In the genomic region with DNA sequence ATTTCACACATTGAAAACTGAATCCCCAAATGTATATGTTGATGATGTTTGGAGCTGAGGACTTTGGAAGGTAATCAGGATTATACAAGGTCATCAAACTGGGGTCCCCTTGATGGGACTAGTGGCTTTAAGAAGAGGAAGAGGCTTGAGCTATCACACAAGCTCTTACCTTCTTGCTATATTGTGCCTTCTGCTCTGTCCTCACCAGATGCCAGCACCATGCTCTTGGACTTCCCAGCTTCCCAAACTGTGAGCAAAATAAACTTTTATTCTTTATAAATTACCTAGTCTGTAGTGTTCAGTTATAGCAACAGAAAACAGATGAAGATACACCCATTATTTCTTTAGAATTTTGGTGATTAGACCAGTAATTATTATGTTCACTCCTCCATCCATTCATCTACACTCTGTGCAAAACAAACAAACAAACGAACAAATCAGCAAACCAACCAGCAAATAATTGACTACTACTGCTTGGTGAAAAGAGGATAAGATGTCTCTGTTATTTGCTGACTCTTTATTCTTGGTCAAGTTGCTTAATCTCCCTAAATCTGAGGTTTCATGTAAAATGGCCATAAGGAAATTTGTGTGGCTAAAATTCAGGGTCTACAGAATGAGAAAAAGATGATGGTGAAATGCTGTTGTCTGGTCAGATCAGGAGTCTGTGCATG, we compare ENCODE assay signal across 17 cellular contexts.
DNase-seq lines count a peak whose midpoint lies in the region; ATAC-seq, FAIRE-seq and TF ChIP-seq lines count a peak whose summit lies in the region.
"Had no signal": no experiment of that assay in that cellular context is flagged by ENCODE, and none has a peak within 500 bp of the region (broad histone marks: within the 10 kb centered on the region; RNA-seq: fewer than 3 reads in every experiment).

No MANE protein-coding gene starts in this region.

- intact Hi-C loops in K562 (cut with micrococcal nuclease), result loop anchor here (5.0 kb wide), 4 partner anchors 62 to 922 kb away; a partner anchor contains a TSS

- CTCF ChIA-PET in K562 (lab: Yijun Ruan, JAX; ENCODE audit: low intra/inter-chr PET ratio), result no interaction called here

- H3K36me3 ChIP-seq in K562 (ENCODE audit: control insufficient read depth, insufficient read depth, low read length), result no peaks in the 10 kb centered on the region
- H3K36me3 ChIP-seq: esophagus squamous epithelium, HAP-1, right lobe of liver had no signal

- peak overlapping the region; percentile 27 for H3K4me3 ChIP-seq in K562
- H3K4me3 ChIP-seq: esophagus squamous epithelium, HAP-1, right lobe of liver had no signal

- no peaks in the 10 kb centered on the region for H3K9me3 ChIP-seq in K562 (replicated peaks; ENCODE audit: control insufficient read depth, insufficient read depth, low read depth, low read length)
- H3K9me3 ChIP-seq: esophagus squamous epithelium, HAP-1, right lobe of liver had no signal

- FAIRE-seq in K562 (lab: Jason Lieb, UNC), result peak; percentile 6
- FAIRE-seq: urothelium cell line had no signal

- BruUV-seq in K562 (replicated peaks; lab: Mats Ljungman, UMichigan), result no TSS peak

- in situ Hi-C loops in K562 (cut with MboI), result loop anchor here (25.0 kb wide), 1 partner anchor 847 kb away; a partner anchor contains a TSS

- 0% methylated on average over 1 of the region's 1 CpG for WGBS in K562 (ENCODE audit: insufficient coverage, low coverage, missing lambda C conversion rate)

- peaks cover 3% of the 10 kb centered on the region for H3K9me3 Mint-ChIP-seq in activated T-cell treated with anti-CD3 and anti-CD28 coated beads, Interleukin-2, amount 50 U/mL, for 24 hours
- H3K9me3 Mint-ChIP-seq: activated T-helper 1 cell treated with anti-CD3 and anti-CD28 coated beads, Interleukin-12 subunit alpha, Interleukin-12 subunit beta, Interleukin-2, Interleukin-4 antibody, amounts not matched to agents 30 ng/mL and 10 ng/mL and 1 ng/mL, durations not matched to agents 14 hours and 24 hours and 36 hours had no signal

- peak overlapping the region; percentile 67 for H2AFZ ChIP-seq in K562 (ENCODE audit: low read depth, low read length)

- peak overlapping the region; percentile 93 for H3K27ac ChIP-seq in K562 (ENCODE audit: extremely low read depth, low read depth, low read length)
- no peak overlapping the region for H3K27ac ChIP-seq in substantia nigra (ENCODE audit: low read depth, low read length, poor library complexity, severe bottlenecking)
- H3K27ac ChIP-seq: C4-2B, esophagus squamous epithelium, right lobe of liver had no signal

- no peaks in the 10 kb centered on the region for H3K27me3 ChIP-seq in K562 (ENCODE audit: control insufficient read depth in 2 of 2, insufficient read depth in 2 of 2, low read length in 2 of 2)
- H3K27me3 ChIP-seq: esophagus squamous epithelium, right lobe of liver had no signal

- DNase-seq in K562 (ENCODE audit: extremely low read depth in 1 of 4, low spot score in 3 of 4) (no peak), substantia nigra (lab: John Stamatoyannopoulos, UW) (no peak), DMS 273 (lab: John Stamatoyannopoulos, UW; ENCODE audit: unreplicated experiment) (no peak)
- no peak for DNase-seq in activated T-cell treated with anti-CD3 and anti-CD28 coated beads, Interleukin-2, amount 50 U/mL, for 24 hours
- DNase-seq: esophagus squamous epithelium; NCI-H1417 treated with DMSO at 0.1 percent for 48 hours; stimulated activated CD4-positive, alpha-beta T cell treated with anti-CD3 and anti-CD28 coated beads, Interleukin-2, amount 100 ng/mL, for 24 hours; T-helper 1 cell had no signal

- no peaks in the 10 kb centered on the region for H3K4me1 Mint-ChIP-seq in activated T-cell treated with anti-CD3 and anti-CD28 coated beads, Interleukin-2, amount 50 U/mL, for 24 hours (ENCODE audit: low read depth)

- H3K4me1 ChIP-seq in K562 (replicated peaks in 1 of 2; ENCODE audit: control insufficient read depth in 2 of 2, insufficient read depth in 2 of 2, low read length in 2 of 2), result peaks cover 24 to 64% of the 10 kb centered on the region in 2 experiments
- H3K4me1 ChIP-seq: esophagus squamous epithelium, HAP-1, right lobe of liver had no signal

- POLR2A ChIA-PET in K562 (lab: Yijun Ruan, JAX), result interaction anchor here (1.5 to 3.3 kb wide), 3 partner anchors 11 to 19 kb away, joined by 4 to 17 read pairs (median 7); no protein-coding TSS in a partner anchor

- ATAC-seq in GM18499 (IDR thresholded peaks at IDR 0.05; ENCODE audit: insufficient read depth, unreplicated experiment), result peak; percentile 12
- peak; percentile 24 for ATAC-seq in GM21529 (IDR thresholded peaks at IDR 0.05; ENCODE audit: unreplicated experiment)
- peak; percentile 23 for ATAC-seq in HG03196 (IDR thresholded peaks at IDR 0.05; ENCODE audit: unreplicated experiment)
- peak; percentile 23 for ATAC-seq in K562
- no peak for ATAC-seq in GM21717 (IDR thresholded peaks at IDR 0.05; ENCODE audit: unreplicated experiment)

- no peaks in the 10 kb centered on the region for H3K36me3 Mint-ChIP-seq in activated T-cell treated with anti-CD3 and anti-CD28 coated beads, Interleukin-2, amount 50 U/mL, for 24 hours (ENCODE audit: low read depth)

- H3K4me2 ChIP-seq in K562 (ENCODE audit: insufficient read depth, low read length), result peak overlapping the region; percentile 76

- no peak overlapping the region for H3K27ac Mint-ChIP-seq in activated T-cell treated with anti-CD3 and anti-CD28 coated beads, Interleukin-2, amount 50 U/mL, for 24 hours
- H3K27ac Mint-ChIP-seq: activated T-helper 1 cell treated with anti-CD3 and anti-CD28 coated beads, Interleukin-12 subunit alpha, Interleukin-12 subunit beta, Interleukin-2, Interleukin-4 antibody, amounts not matched to agents 30 ng/mL and 10 ng/mL and 1 ng/mL, durations not matched to agents 14 hours and 24 hours and 36 hours had no signal

- H3K4me3 Mint-ChIP-seq in activated T-cell treated with anti-CD3 and anti-CD28 coated beads, Interleukin-2, amount 50 U/mL, for 24 hours, result no peak overlapping the region
- H3K4me3 Mint-ChIP-seq: activated T-helper 1 cell treated with anti-CD3 and anti-CD28 coated beads, Interleukin-12 subunit alpha, Interleukin-12 subunit beta, Interleukin-2, Interleukin-4 antibody, amounts not matched to agents 30 ng/mL and 10 ng/mL and 1 ng/mL, durations not matched to agents 14 hours and 24 hours and 36 hours had no signal

- no peaks in the 10 kb centered on the region for H3K27me3 Mint-ChIP-seq in activated T-cell treated with anti-CD3 and anti-CD28 coated beads, Interleukin-2, amount 50 U/mL, for 24 hours

- no peak for TF ChIP-seq RAD21 in K562 (CRISPR knock-in tag; conservative IDR thresholded peaks at IDR 0.05 in 1 of 2, IDR thresholded peaks at IDR 0.05 in 1 of 2)

- no peaks in the 10 kb centered on the region; the same call in 2 of the 3 replicates for H3K79me2 ChIP-seq in K562 (ENCODE audit: control insufficient read depth, insufficient read depth, low read length)

- TF ChIP-seq POLR2A in K562 (conservative IDR thresholded peaks at IDR 0.05), result no peak

- no peaks in the 10 kb centered on the region for H4K20me1 ChIP-seq in K562 (replicated peaks; ENCODE audit: control insufficient read depth, insufficient read depth, low read length)

- no peak for TF ChIP-seq CTCF in K562 (IDR thresholded peaks at IDR 0.05 in 2 of 3, conservative IDR thresholded peaks at IDR 0.05 in 1 of 3; ENCODE audit: insufficient read depth in 2 of 3, low read depth in 1 of 3, low read length in 3 of 3)

- no peaks in the 10 kb centered on the region for H3K9me1 ChIP-seq in K562 (ENCODE audit: control insufficient read depth, insufficient read depth, low read length)

- peak overlapping the region in 1 of 2 experiments; percentile 79; a peak in 2 of 4 replicates for H3K9ac ChIP-seq in K562 (ENCODE audit: insufficient read depth in 1 of 2, low read depth in 2 of 2, low read length in 2 of 2)

- no peak for TF ChIP-seq EP300 in K562 (IDR thresholded peaks at IDR 0.05; ENCODE audit: low read length)

TF ChIP-seq in K562, 482 proteins besides CTCF, POLR2A, EP300 and RAD21 (continues in another document):
- TF ChIP-seq ZFP1 (CRISPR knock-in tag; IDR thresholded peaks at IDR 0.05) (no peak), GATAD2A (IDR thresholded peaks at IDR 0.05) (no peak), YBX1 (IDR thresholded peaks at IDR 0.05) (no peak), TAF9B (IDR thresholded peaks at IDR 0.05; ENCODE audit: partially characterized antibody) (no peak), SUPT5H (IDR thresholded peaks at IDR 0.05) (no peak), SPI1 (IDR thresholded peaks at IDR 0.05; ENCODE audit: borderline replicate concordance, low read depth, low read length) (peak; percentile 55; the same call in 1 of the 2 replicates), MAFG (tag; conservative IDR thresholded peaks at IDR 0.05) (no peak), THRAP3 (IDR thresholded peaks at IDR 0.05; ENCODE audit: borderline replicate concordance) (no peak), ZNF431 (CRISPR knock-in tag; IDR thresholded peaks at IDR 0.05) (no peak), BRD4 (IDR thresholded peaks at IDR 0.05) (0 out of 2 replicates have a peak, but pooled peaks have one; percentile 19), MECOM (CRISPR knock-in tag; IDR thresholded peaks at IDR 0.05) (no peak)
- TF ChIP-seq, protein P1, sequence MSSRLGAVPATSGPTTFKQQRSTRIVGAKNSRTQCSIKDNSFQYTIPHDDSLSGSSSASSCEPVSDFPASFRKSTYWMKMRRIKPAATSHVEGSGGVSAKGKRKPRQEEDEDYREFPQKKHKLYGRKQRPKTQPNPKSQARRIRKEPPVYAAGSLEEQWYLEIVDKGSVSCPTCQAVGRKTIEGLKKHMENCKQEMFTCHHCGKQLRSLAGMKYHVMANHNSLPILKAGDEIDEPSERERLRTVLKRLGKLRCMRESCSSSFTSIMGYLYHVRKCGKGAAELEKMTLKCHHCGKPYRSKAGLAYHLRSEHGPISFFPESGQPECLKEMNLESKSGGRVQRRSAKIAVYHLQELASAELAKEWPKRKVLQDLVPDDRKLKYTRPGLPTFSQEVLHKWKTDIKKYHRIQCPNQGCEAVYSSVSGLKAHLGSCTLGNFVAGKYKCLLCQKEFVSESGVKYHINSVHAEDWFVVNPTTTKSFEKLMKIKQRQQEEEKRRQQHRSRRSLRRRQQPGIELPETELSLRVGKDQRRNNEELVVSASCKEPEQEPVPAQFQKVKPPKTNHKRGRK (tag; IDR thresholded peaks at IDR 0.05), result no peak
- TF ChIP-seq, protein P2, sequence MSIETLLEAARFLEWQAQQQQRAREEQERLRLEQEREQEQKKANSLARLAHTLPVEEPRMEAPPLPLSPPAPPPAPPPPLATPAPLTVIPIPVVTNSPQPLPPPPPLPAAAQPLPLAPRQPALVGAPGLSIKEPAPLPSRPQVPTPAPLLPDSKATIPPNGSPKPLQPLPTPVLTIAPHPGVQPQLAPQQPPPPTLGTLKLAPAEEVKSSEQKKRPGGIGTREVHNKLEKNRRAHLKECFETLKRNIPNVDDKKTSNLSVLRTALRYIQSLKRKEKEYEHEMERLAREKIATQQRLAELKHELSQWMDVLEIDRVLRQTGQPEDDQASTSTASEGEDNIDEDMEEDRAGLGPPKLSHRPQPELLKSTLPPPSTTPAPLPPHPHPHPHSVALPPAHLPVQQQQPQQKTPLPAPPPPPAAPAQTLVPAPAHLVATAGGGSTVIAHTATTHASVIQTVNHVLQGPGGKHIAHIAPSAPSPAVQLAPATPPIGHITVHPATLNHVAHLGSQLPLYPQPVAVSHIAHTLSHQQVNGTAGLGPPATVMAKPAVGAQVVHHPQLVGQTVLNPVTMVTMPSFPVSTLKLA (conservative IDR thresholded peaks at IDR 0.05), result no peak
